Comparison of ENCODE assay signal across 18 cellular contexts in the genomic region with DNA sequence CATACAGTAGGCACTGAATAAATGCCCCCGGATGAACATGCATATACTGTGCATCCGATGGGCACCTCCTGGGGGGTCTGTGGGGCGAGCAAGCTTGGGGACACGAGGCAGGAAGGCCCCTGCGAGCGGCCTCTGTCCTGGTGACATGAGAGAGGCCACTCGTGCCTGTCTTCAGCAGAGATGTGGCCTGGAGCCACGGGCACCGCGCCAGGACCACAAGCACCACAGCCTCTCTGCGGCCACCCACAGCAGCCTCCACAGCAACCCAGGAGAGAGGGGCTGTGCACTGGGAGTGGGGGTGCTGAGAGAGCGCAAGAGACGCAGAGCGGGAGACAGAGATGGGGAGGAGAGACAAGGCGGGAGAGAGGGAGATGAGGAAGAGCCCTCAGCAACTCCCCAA.
DNase-seq lines count a peak whose midpoint lies in the region; ATAC-seq and TF ChIP-seq lines count a peak whose summit lies in the region.
"Had no signal": no experiment of that assay in that cellular context is flagged by ENCODE, and none has a peak within 500 bp of the region (broad histone marks: within the 10 kb centered on the region; RNA-seq: fewer than 3 reads in every experiment).

No MANE protein-coding gene starts in this region.

- H3K27ac Mint-ChIP-seq in CD14-positive monocyte = peak overlapping the region in 4 of 7 donors; percentile 25 to 77 (median 50)
- H3K27ac Mint-ChIP-seq: activated CD8-positive, alpha-beta T cell treated with anti-CD3 and anti-CD28 coated beads for 36 hours; activated T-helper 17 cell treated with anti-CD3 and anti-CD28 coated beads, Interleukin-2, amount 50 U/mL, for 72 hours; stimulated activated naive CD8-positive, alpha-beta T cell treated with anti-CD3 and anti-CD28 coated beads, Interleukin-15, Interleukin-2, amounts not matched to agents 100 ng/mL and 50 ng/mL, for 24 hours had no signal

- DNase-seq in CD14-positive monocyte (ENCODE audit: low spot score) (no peak), anterior cingulate cortex (lab: John Stamatoyannopoulos, UW) (peak in 36 of 58 donors; percentile 10 to 82 (median 47)), right atrium auricular region (ENCODE audit: low spot score) (no peak), sigmoid colon (no peak), posterior vena cava (ENCODE audit: low spot score) (no peak), foreskin keratinocyte (no peak), NCI-H524 treated with DMSO at 0.1 percent for 48 hours (lab: John Stamatoyannopoulos, UW) (no peak)
- DNase-seq: activated CD8-positive, alpha-beta T cell treated with anti-CD3 and anti-CD28 coated beads for 36 hours; brain microvascular endothelial cell; DND-41; effector memory CD8-positive, alpha-beta T cell; naive thymus-derived CD8-positive, alpha-beta T cell; NCI-H2081; NCI-H748 treated with DMSO at 0.1 percent for 48 hours; T-helper 9 cell had no signal

- H3K27ac ChIP-seq in right atrium auricular region = peak overlapping the region; percentile 78 to 80
- peak overlapping the region; percentile 74 to 98 (median 86) for H3K27ac ChIP-seq in sigmoid colon
- H3K27ac ChIP-seq in foreskin keratinocyte = no peak overlapping the region
- H3K27ac ChIP-seq: brain microvascular endothelial cell had no signal

- no peak overlapping the region for H3K4me3 Mint-ChIP-seq in CD14-positive monocyte
- H3K4me3 Mint-ChIP-seq: activated CD8-positive, alpha-beta T cell treated with anti-CD3 and anti-CD28 coated beads for 36 hours; activated T-helper 17 cell treated with anti-CD3 and anti-CD28 coated beads, Interleukin-2, amount 50 U/mL, for 72 hours; effector memory CD8-positive, alpha-beta T cell; naive thymus-derived CD8-positive, alpha-beta T cell; stimulated activated naive CD8-positive, alpha-beta T cell treated with anti-CD3 and anti-CD28 coated beads, Interleukin-15, Interleukin-2, amounts not matched to agents 100 ng/mL and 50 ng/mL, for 24 hours had no signal

- H3K27me3 ChIP-seq in right atrium auricular region = no peaks in the 10 kb centered on the region
- H3K27me3 ChIP-seq in sigmoid colon = no peaks in the 10 kb centered on the region
- no peaks in the 10 kb centered on the region for H3K27me3 ChIP-seq in foreskin keratinocyte
- H3K27me3 ChIP-seq: brain microvascular endothelial cell had no signal

- H3K9me3 ChIP-seq in right atrium auricular region (no peaks in the 10 kb centered on the region), sigmoid colon (no peaks in the 10 kb centered on the region)

- H3K36me3 Mint-ChIP-seq in CD14-positive monocyte = peaks cover 73 to 94% of the 10 kb centered on the region in 2 donors

- 82% methylated on average over 15 of the region's 15 CpGs for WGBS in sigmoid colon, 2 donors

- TF ChIP-seq CTCF in CD14-positive monocyte (IDR thresholded peaks at IDR 0.05) = no peak
- no peak for TF ChIP-seq CTCF in right atrium auricular region (IDR thresholded peaks at IDR 0.05)
- no peak for TF ChIP-seq CTCF in sigmoid colon (IDR thresholded peaks at IDR 0.05)
- TF ChIP-seq CTCF in foreskin keratinocyte (conservative IDR thresholded peaks at IDR 0.05) = no peak

- no peaks in the 10 kb centered on the region for H3K4me1 Mint-ChIP-seq in CD14-positive monocyte

- intact Hi-C loops in CD14-positive monocyte (cut with micrococcal nuclease) = no loop called here
- intact Hi-C loops in sigmoid colon (cut with DNase I) = no loop called here
- intact Hi-C loops in posterior vena cava (cut with DNase I) = no loop called here

- no peak for TF ChIP-seq POLR2A in sigmoid colon (IDR thresholded peaks at IDR 0.05)

- peaks cover 0 to 2% (median 0%) of the 10 kb centered on the region in 3 donors for H3K27me3 Mint-ChIP-seq in CD14-positive monocyte (ENCODE audit: low read depth in 3 of 3)
- H3K27me3 Mint-ChIP-seq: activated CD8-positive, alpha-beta T cell treated with anti-CD3 and anti-CD28 coated beads for 36 hours; activated T-helper 17 cell treated with anti-CD3 and anti-CD28 coated beads, Interleukin-2, amount 50 U/mL, for 72 hours; effector memory CD8-positive, alpha-beta T cell; naive thymus-derived CD8-positive, alpha-beta T cell; stimulated activated naive CD8-positive, alpha-beta T cell treated with anti-CD3 and anti-CD28 coated beads, Interleukin-15, Interleukin-2, amounts not matched to agents 100 ng/mL and 50 ng/mL, for 24 hours had no signal

- no peak for TF ChIP-seq EP300 in sigmoid colon (IDR thresholded peaks at IDR 0.05)

- no peak overlapping the region for H3K4me3 ChIP-seq in right atrium auricular region
- H3K4me3 ChIP-seq in sigmoid colon = no peak overlapping the region

- H3K36me3 ChIP-seq in right atrium auricular region (peaks cover 17% of the 10 kb centered on the region), sigmoid colon (peaks cover 0 to 15% (median 0%) of the 10 kb centered on the region in 4 donors)

- no peak for ATAC-seq in foreskin keratinocyte
- ATAC-seq in HG03095 (IDR thresholded peaks at IDR 0.05; ENCODE audit: unreplicated experiment) = no peak
- ATAC-seq: activated CD8-positive, alpha-beta T cell treated with anti-CD3 and anti-CD28 coated beads for 36 hours; activated T-helper 17 cell treated with anti-CD3 and anti-CD28 coated beads, Interleukin-2, amount 50 U/mL, for 72 hours; effector memory CD8-positive, alpha-beta T cell; naive thymus-derived CD8-positive, alpha-beta T cell had no signal

- H3K4me1 ChIP-seq in right atrium auricular region (peaks cover 0 to 57% of the 10 kb centered on the region in 2 donors), sigmoid colon (peaks cover 0 to 80% (median 69%) of the 10 kb centered on the region in 4 donors), foreskin keratinocyte (peaks cover 15% of the 10 kb centered on the region)

- H3K9me3 Mint-ChIP-seq in CD14-positive monocyte = peaks cover 0 to 3% (median 0%) of the 10 kb centered on the region in 7 donors
- H3K9me3 Mint-ChIP-seq: activated CD8-positive, alpha-beta T cell treated with anti-CD3 and anti-CD28 coated beads for 36 hours; activated T-helper 17 cell treated with anti-CD3 and anti-CD28 coated beads, Interleukin-2, amount 50 U/mL, for 72 hours; effector memory CD8-positive, alpha-beta T cell; naive thymus-derived CD8-positive, alpha-beta T cell; stimulated activated naive CD8-positive, alpha-beta T cell treated with anti-CD3 and anti-CD28 coated beads, Interleukin-15, Interleukin-2, amounts not matched to agents 100 ng/mL and 50 ng/mL, for 24 hours had no signal

Comparison
In these comparisons a context has a peak if more than half of its experiments do, and no peak if none do; other contexts are left out.
1. DNase-seq: peak in anterior cingulate cortex (36 of 58); none in CD14-positive monocyte (single experiment), right atrium auricular region (single experiment), sigmoid colon (single experiment), posterior vena cava (single experiment), foreskin keratinocyte (0 of 2) and NCI-H524 treated with DMSO at 0.1 percent for 48 hours (single experiment).